1 cellular context compared by ENCODE assay signal in the genomic region with DNA sequence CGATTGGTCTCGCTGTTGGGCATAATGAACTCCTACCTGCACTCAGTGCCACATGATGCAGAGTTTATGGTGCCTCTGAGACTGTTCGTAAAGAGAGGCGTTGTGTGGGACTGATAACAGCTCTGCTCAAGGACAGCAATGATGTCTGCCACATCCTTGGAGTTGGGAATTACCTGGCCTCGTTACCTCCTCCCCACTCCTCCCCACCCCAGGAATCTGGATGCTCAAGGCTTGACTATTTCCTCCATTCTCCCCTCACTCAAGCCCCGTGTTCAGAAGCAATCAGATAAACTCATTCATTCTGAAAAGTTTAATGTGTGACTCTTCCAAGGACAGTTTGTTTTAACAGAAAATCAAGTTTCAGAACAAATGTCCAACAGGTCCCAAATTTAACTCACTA.
TF ChIP-seq lines count a peak whose summit lies in the region.

No MANE protein-coding gene starts in this region.

TF ChIP-seq in IMR-90, 13 proteins besides CTCF, POLR2A, EP300 and RAD21 (continued from another document):
- no peak for TF ChIP-seq CHD1 (IDR thresholded peaks at IDR 0.05; ENCODE audit: low read depth, low read length)
- no peak for TF ChIP-seq SMC3 (IDR thresholded peaks at IDR 0.05; ENCODE audit: low read depth, low read length)
- no peak for TF ChIP-seq CEBPB (IDR thresholded peaks at IDR 0.05; ENCODE audit: low read depth, low read length)
- TF ChIP-seq MAFK (IDR thresholded peaks at IDR 0.05; ENCODE audit: low read depth, low read length): no peak
TF ChIP-seq in IMR-90: peak in this region for 0.
